In the genomic region with DNA sequence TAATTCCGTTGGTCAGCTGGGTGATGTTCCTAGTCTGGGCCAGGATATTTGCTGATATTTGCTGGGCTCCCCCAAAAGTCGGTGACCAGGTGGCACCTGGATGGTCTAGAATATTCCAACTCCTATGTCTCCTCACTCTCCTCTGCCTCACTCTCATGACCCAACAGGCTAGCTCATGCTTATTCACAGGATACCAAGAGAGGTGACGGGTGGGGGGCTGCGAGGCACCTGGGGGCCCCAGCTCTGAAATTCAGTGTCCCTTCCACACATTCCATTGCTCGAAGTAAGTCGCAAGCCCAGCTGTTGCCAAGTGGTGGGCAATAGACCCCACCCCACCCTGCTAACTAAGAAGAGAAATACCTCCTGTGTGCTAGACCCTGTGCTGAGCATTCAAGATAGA, we compare ENCODE assay signal across 37 cellular contexts.
"Had no signal": no experiment of that assay in that cellular context is flagged by ENCODE, and none has a peak within 500 bp of the region (broad histone marks: within the 10 kb centered on the region; RNA-seq: fewer than 3 reads in every experiment).

No MANE protein-coding gene starts in this region.

- H3K36me3 Mint-ChIP-seq: activated naive CD4-positive, alpha-beta T cell treated with anti-CD3 and anti-CD28 coated beads, Interleukin-2, amount 50 U/mL, for 24 hours had no signal

- H3K4me3 Mint-ChIP-seq: activated CD4-positive, alpha-beta T cell treated with anti-CD3 and anti-CD28 coated beads for 36 hours; activated CD4-positive, alpha-beta T cell treated with anti-CD3 and anti-CD28 coated beads, Interleukin-2, amount 10 ng/mL, durations not matched to agents 7 days and 5 days; activated CD8-positive, alpha-beta T cell treated with anti-CD3 and anti-CD28 coated beads, Interleukin-2, amount 10 ng/mL, durations not matched to agents 7 days and 5 days; activated naive CD4-positive, alpha-beta T cell treated with anti-CD3 and anti-CD28 coated beads, Interleukin-2, amount 50 U/mL, for 24 hours; activated T-cell treated with anti-CD3 and anti-CD28 coated beads, Interleukin-2, amount 50 U/mL, for 4 hours; activated T-helper 1 cell treated with anti-CD3 and anti-CD28 coated beads, Interleukin-12 subunit alpha, Interleukin-12 subunit beta, Interleukin-2, Interleukin-4 antibody, amounts not matched to agents 30 ng/mL and 10 ng/mL and 1 ng/mL, durations not matched to agents 14 hours and 24 hours and 36 hours; WTC11 had no signal

- ATAC-seq: activated CD4-positive, alpha-beta T cell treated with anti-CD3 and anti-CD28 coated beads for 36 hours; activated CD4-positive, CD25-positive, alpha-beta regulatory T cell treated with anti-CD3 and anti-CD28 coated beads, Interleukin-2, amount 50 U/mL, for 24 hours; activated CD8-positive, alpha-beta T cell treated with anti-CD3 and anti-CD28 coated beads, Interleukin-2, amount 10 ng/mL, durations not matched to agents 7 days and 5 days; activated T-cell treated with anti-CD3 and anti-CD28 coated beads, Interleukin-2, amount 50 U/mL, for 4 hours; PC-3; Right ventricle myocardium inferior; WTC11 had no signal

- H3K27me3 ChIP-seq: adrenal gland, body of pancreas, MG63, Peyer's patch had no signal

- H3K27me3 Mint-ChIP-seq: activated CD4-positive, alpha-beta T cell treated with anti-CD3 and anti-CD28 coated beads for 36 hours; activated CD4-positive, alpha-beta T cell treated with anti-CD3 and anti-CD28 coated beads, Interleukin-2, amount 10 ng/mL, durations not matched to agents 7 days and 5 days; activated naive CD4-positive, alpha-beta T cell treated with anti-CD3 and anti-CD28 coated beads, Interleukin-2, amount 50 U/mL, for 24 hours had no signal

- FAIRE-seq: astrocyte had no signal

- H3K9me3 Mint-ChIP-seq: activated CD4-positive, alpha-beta T cell treated with anti-CD3 and anti-CD28 coated beads, Interleukin-2, amount 10 ng/mL, durations not matched to agents 7 days and 5 days; activated naive CD4-positive, alpha-beta T cell treated with anti-CD3 and anti-CD28 coated beads, Interleukin-2, amount 50 U/mL, for 24 hours; activated T-cell treated with anti-CD3 and anti-CD28 coated beads, Interleukin-2, amount 50 U/mL, for 4 hours had no signal

- H3K4me1 ChIP-seq: adrenal gland had no signal

- H3K9me3 ChIP-seq: adrenal gland, body of pancreas, breast epithelium, MG63, Peyer's patch had no signal

- H3K4me1 Mint-ChIP-seq: activated CD4-positive, alpha-beta T cell treated with anti-CD3 and anti-CD28 coated beads for 36 hours; activated CD4-positive, alpha-beta T cell treated with anti-CD3 and anti-CD28 coated beads, Interleukin-2, amount 10 ng/mL, durations not matched to agents 7 days and 5 days; activated naive CD4-positive, alpha-beta T cell treated with anti-CD3 and anti-CD28 coated beads, Interleukin-2, amount 50 U/mL, for 24 hours had no signal

- H3K4me3 ChIP-seq: adrenal gland, body of pancreas, breast epithelium, MG63, Peyer's patch had no signal

- H3K27ac ChIP-seq: body of pancreas had no signal

- H3K36me3 ChIP-seq: adrenal gland, breast epithelium, MG63, Peyer's patch had no signal

- DNase-seq: activated CD4-positive, alpha-beta T cell treated with anti-CD3 and anti-CD28 coated beads for 36 hours; activated CD4-positive, alpha-beta T cell treated with anti-CD3 and anti-CD28 coated beads, Interleukin-2, amount 10 ng/mL, durations not matched to agents 7 days and 5 days; activated CD4-positive, alpha-beta T cell treated with anti-CD3 and anti-CD28 coated beads, Interleukin-2, amount 50 U/mL, for 48 hours; activated CD8-positive, alpha-beta T cell treated with anti-CD3 and anti-CD28 coated beads, Interleukin-2, amount 10 ng/mL, durations not matched to agents 7 days and 5 days; activated gamma-delta T cell; activated naive CD4-positive, alpha-beta T cell treated with Interleukin-2 at 50 U/mL for 16 hours; activated T-cell treated with anti-CD3 and anti-CD28 coated beads for 4 hours; activated T-cell treated with anti-CD3 and anti-CD28 coated beads, Interleukin-2, amount 50 U/mL, for 4 hours; adrenal gland; body of pancreas; cerebellar nuclear complex; Kasumi-1; KG1; MG63; NCI-H1048; NCI-H1105 treated with DMSO at 0.1 percent for 48 hours; NCI-H1436; NCI-H1694; NCI-H1930; NCI-H2081 treated with DMSO at 0.1 percent for 48 hours; NCI-H526; NCI-H748 treated with DMSO at 0.1 percent for 48 hours; NK-92 treated with Interleukin-12 subunit alpha and Interleukin-12 subunit beta, amount 100 ng/mL, for 24 hours; PC-3; RPMI8226; SIG-M5; SW 1271; T-helper 1 cell; T1000 had no signal

- H3K27ac Mint-ChIP-seq: activated CD4-positive, alpha-beta T cell treated with anti-CD3 and anti-CD28 coated beads for 36 hours; activated CD4-positive, alpha-beta T cell treated with anti-CD3 and anti-CD28 coated beads, Interleukin-2, amount 10 ng/mL, durations not matched to agents 7 days and 5 days; activated CD8-positive, alpha-beta T cell treated with anti-CD3 and anti-CD28 coated beads, Interleukin-2, amount 10 ng/mL, durations not matched to agents 7 days and 5 days; activated naive CD4-positive, alpha-beta T cell treated with anti-CD3 and anti-CD28 coated beads, Interleukin-2, amount 50 U/mL, for 24 hours; activated T-helper 1 cell treated with anti-CD3 and anti-CD28 coated beads, Interleukin-12 subunit alpha, Interleukin-12 subunit beta, Interleukin-2, Interleukin-4 antibody, amounts not matched to agents 30 ng/mL and 10 ng/mL and 1 ng/mL, durations not matched to agents 14 hours and 24 hours and 36 hours; WTC11 had no signal
